ENCODE assay signal across 8 cellular contexts in the genomic region with DNA sequence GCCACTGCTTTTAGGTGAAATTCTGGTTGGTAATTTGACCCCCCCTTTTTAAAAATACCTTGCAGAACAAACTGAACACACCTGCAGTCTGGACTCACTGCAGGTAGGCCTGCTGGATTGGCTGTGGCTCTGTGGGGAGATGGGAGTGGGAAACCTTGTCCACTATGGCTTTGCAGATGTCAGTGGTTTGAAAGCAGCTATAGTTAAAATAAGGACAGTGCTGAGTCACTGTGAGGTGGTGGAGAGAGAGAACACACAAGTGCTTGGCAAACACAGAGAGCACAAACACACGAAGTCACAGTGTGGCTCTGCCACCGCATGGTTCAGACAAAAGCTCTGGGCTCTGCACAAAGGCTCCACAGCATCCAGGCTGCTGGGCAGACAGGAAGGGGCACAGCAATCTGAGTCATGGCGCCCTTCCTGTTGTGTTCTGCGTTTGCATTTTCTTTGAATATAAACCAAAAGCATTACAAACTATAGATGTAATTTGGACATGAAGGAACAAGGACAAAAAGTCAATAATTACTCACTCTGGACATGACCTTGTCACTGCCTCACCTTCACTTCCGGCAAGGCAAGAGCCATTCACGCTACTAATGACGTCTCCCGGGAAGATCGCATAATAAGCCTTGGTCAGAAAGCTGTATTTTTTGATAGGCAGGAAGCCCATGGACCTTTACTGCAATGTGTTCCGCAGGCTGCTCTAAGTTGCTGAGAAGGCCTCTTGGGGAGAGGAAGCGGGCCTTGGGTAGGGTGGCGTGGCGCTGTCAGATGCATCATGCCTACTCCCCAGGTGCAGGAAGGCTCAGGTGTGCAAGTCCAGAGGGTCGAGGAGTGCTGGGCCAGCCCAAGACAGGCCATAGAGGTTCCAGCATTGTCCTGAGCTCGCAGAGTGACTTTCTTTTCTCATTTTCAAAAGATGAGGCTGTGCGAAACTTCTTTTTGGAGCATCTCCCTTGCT.
DNase-seq lines count a peak whose midpoint lies in the region; ATAC-seq and FAIRE-seq lines count a peak whose summit lies in the region.

No MANE protein-coding gene starts in this region.

- DNase-seq in DMS153 treated with DMSO at 0.1 percent for 48 hours (lab: John Stamatoyannopoulos, UW; ENCODE audit: unreplicated experiment) (peak; percentile 75), NCI-H2029 (lab: John Stamatoyannopoulos, UW) (peak; percentile 88), anterior cingulate cortex (lab: John Stamatoyannopoulos, UW) (peak in 44 of 58 donors; percentile 9 to 84 (median 51)), left colon (no peak), urothelium cell line (ENCODE audit: low spot score) (peak; percentile 37), 8988T (no peak)

- no peak for FAIRE-seq in urothelium cell line (lab: Jason Lieb, UNC)

- ATAC-seq in left colon (peak; percentile 38), GM18519 (IDR thresholded peaks at IDR 0.05; ENCODE audit: low FRiP score, unreplicated experiment) (no peak), GM21619 (IDR thresholded peaks at IDR 0.05; ENCODE audit: unreplicated experiment) (no peak)

- intact Hi-C loops in left colon (cut with DNase I, micrococcal nuclease) = no loop called here

Comparison
In these comparisons a context has a peak if more than half of its experiments do, and no peak if none do; other contexts are left out.
1. DNase-seq: peak in DMS153 treated with DMSO at 0.1 percent for 48 hours (single experiment), NCI-H2029 (single experiment), anterior cingulate cortex (44 of 58) and urothelium cell line (single experiment); none in left colon (0 of 2) and 8988T (single experiment).